1 cellular context compared by ENCODE assay signal in genomic region chr13:27035892-27036235, GRCh38.
TF ChIP-seq lines count a peak whose summit lies in the region.

No MANE protein-coding gene starts in this region.

TF ChIP-seq in WTC11, 78 proteins besides CTCF, POLR2A, EP300 and RAD21 (continued from another document):
- TF ChIP-seq, protein P1, sequence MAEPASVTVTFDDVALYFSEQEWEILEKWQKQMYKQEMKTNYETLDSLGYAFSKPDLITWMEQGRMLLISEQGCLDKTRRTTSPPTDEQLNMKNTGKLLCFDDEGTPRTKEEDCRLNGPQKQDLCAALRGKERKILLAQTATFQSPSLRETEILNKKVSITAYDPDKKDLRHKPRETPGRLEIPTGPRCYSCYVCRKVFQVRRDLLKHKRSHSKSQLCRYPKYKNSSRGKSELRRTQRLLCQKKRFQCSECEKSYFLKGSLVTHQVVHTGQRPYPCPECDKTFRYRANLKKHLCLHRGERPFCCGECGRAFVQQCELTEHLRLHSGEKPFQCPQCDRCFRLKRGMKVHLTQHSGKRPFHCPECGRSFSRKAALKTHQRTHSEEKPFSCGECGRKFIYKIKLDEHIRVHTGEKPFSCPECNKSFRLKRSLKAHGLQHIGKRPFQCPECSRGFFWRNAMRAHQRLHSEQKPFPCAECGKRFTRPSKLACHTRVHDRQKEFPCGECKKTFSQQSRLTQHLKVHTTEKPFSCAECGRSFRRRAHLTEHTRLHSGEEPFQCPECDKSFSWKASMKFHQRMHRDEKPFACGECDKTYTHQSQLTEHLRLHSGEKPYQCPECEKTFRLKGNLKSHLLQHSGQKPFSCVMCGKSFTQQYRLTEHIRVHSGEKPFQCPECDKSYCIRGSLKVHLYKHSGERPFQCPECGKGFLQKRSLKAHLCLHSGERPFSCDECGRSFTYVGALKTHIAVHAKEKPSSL (CRISPR knock-in tag; conservative IDR thresholded peaks at IDR 0.05): no peak
- TF ChIP-seq ZBTB21 (CRISPR knock-in tag; IDR thresholded peaks at IDR 0.05; ENCODE audit: borderline replicate concordance) (no peak), MYBL2 (CRISPR knock-in tag; IDR thresholded peaks at IDR 0.05) (no peak), ATF3 (CRISPR knock-in tag; conservative IDR thresholded peaks at IDR 0.05) (no peak), SP1 (CRISPR knock-in tag; conservative IDR thresholded peaks at IDR 0.05) (no peak), AR (CRISPR knock-in tag; IDR thresholded peaks at IDR 0.05) (no peak)
- TF ChIP-seq, protein P2, sequence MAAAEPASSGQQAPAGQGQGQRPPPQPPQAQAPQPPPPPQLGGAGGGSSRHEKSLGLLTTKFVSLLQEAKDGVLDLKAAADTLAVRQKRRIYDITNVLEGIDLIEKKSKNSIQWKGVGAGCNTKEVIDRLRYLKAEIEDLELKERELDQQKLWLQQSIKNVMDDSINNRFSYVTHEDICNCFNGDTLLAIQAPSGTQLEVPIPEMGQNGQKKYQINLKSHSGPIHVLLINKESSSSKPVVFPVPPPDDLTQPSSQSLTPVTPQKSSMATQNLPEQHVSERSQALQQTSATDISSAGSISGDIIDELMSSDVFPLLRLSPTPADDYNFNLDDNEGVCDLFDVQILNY (CRISPR knock-in tag; IDR thresholded peaks at IDR 0.05): no peak
- TF ChIP-seq, protein P3, sequence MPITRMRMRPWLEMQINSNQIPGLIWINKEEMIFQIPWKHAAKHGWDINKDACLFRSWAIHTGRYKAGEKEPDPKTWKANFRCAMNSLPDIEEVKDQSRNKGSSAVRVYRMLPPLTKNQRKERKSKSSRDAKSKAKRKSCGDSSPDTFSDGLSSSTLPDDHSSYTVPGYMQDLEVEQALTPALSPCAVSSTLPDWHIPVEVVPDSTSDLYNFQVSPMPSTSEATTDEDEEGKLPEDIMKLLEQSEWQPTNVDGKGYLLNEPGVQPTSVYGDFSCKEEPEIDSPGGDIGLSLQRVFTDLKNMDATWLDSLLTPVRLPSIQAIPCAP (CRISPR knock-in tag; IDR thresholded peaks at IDR 0.05): no peak
